In genomic region chr5:113935453-113935852, GRCh38 we compare ENCODE assay signal across 1 cellular context.
TF ChIP-seq lines count a peak whose summit lies in the region.

No MANE protein-coding gene starts in this region.

TF ChIP-seq in HepG2, 621 proteins besides CTCF, POLR2A, EP300 and RAD21 (continued from another document):
- no peak for TF ChIP-seq ZFP91 (CRISPR knock-in tag; IDR thresholded peaks at IDR 0.05; ENCODE audit: borderline replicate concordance)
- no peak for TF ChIP-seq HNF1A (IDR thresholded peaks at IDR 0.05; ENCODE audit: low read depth)
- TF ChIP-seq HNF1A (CRISPR knock-in tag; IDR thresholded peaks at IDR 0.05; ENCODE audit: borderline replicate concordance): no peak
- TF ChIP-seq ZBTB7B (CRISPR knock-in tag; IDR thresholded peaks at IDR 0.05): no peak
- TF ChIP-seq ZFP36 (IDR thresholded peaks at IDR 0.05; ENCODE audit: borderline replicate concordance, low read depth, low read length, partially characterized antibody): peak; percentile 81
- TF ChIP-seq ISL2 (CRISPR knock-in tag; IDR thresholded peaks at IDR 0.05): no peak
- TF ChIP-seq, protein P1, sequence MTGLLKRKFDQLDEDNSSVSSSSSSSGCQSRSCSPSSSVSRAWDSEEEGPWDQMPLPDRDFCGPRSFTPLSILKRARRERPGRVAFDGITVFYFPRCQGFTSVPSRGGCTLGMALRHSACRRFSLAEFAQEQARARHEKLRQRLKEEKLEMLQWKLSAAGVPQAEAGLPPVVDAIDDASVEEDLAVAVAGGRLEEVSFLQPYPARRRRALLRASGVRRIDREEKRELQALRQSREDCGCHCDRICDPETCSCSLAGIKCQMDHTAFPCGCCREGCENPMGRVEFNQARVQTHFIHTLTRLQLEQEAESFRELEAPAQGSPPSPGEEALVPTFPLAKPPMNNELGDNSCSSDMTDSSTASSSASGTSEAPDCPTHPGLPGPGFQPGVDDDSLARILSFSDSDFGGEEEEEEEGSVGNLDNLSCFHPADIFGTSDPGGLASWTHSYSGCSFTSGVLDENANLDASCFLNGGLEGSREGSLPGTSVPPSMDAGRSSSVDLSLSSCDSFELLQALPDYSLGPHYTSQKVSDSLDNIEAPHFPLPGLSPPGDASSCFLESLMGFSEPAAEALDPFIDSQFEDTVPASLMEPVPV (CRISPR knock-in tag; IDR thresholded peaks at IDR 0.05): no peak
TF ChIP-seq in HepG2: peak in this region for 9.
